In the genomic region with DNA sequence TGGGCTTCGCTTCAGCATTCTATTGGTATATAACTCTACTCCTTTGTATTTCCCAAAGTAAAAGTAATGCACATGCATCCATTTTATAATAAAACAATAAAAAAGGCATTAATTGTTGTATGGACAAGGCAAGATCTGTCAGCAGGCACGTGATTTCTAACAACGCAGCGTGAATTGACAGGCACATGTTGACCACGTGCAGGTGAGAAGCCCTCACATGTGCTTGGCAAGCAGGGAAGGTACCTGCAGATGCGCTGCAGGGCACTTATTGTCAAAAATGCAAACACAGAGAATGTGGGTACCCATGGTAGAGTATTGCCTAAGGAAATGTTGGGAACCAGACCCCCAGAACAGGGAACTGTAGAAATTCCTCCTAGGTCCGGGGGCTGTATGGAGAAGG, we compare ENCODE assay signal across 23 cellular contexts.
"Had no signal": no experiment of that assay in that cellular context is flagged by ENCODE, and none has a peak within 500 bp of the region (broad histone marks: within the 10 kb centered on the region; RNA-seq: fewer than 3 reads in every experiment).

No MANE protein-coding gene starts in this region.

- ATAC-seq: gastrocnemius medialis; left ventricle myocardium superior; lower lobe of right lung; natural killer cell; psoas muscle; right cardiac atrium; stimulated activated memory B cell treated with anti-CD40 and anti-IgM and Interleukin-4, amounts not matched to agents 10 μg/mL and 1 μg/mL and 100 μg/mL, for 72 hours; stimulated activated naive CD8-positive, alpha-beta T cell treated with anti-CD3 and anti-CD28 coated beads, Interleukin-15, Interleukin-2, amounts not matched to agents 100 U/mL and 50 U/mL, for 24 hours had no signal

- FAIRE-seq: endometrium, keratinocyte had no signal

- H3K36me3 ChIP-seq: gastrocnemius medialis, lower lobe of right lung, ovary, spleen, tibial artery had no signal

- H3K4me3 Mint-ChIP-seq: natural killer cell; stimulated activated memory B cell treated with anti-CD40 and anti-IgM and Interleukin-4, amounts not matched to agents 10 μg/mL and 1 μg/mL and 100 μg/mL, for 72 hours had no signal

- H3K4me1 Mint-ChIP-seq: natural killer cell; stimulated activated memory B cell treated with anti-CD40 and anti-IgM and Interleukin-4, amounts not matched to agents 10 μg/mL and 1 μg/mL and 100 μg/mL, for 72 hours had no signal

- H3K4me1 ChIP-seq: gastrocnemius medialis, lower lobe of right lung, psoas muscle, testis, tibial artery had no signal

- H3K9me3 Mint-ChIP-seq: natural killer cell; stimulated activated memory B cell treated with anti-CD40 and anti-IgM and Interleukin-4, amounts not matched to agents 10 μg/mL and 1 μg/mL and 100 μg/mL, for 72 hours; type B pancreatic cell had no signal

- DNase-seq: dermis blood vessel endothelial cell; effector memory CD4-positive, alpha-beta T cell; foreskin fibroblast; gastrocnemius medialis; head of caudate nucleus; left ventricle myocardium superior; lower lobe of right lung; natural killer cell; occipital lobe; ovary; psoas muscle; right cardiac atrium; spleen; stimulated activated CD4-positive, alpha-beta T cell treated with anti-CD3 and anti-CD28 coated beads, Interleukin-4, amount 100 ng/mL, for 4 hours; stimulated activated naive CD8-positive, alpha-beta T cell treated with anti-CD3 and anti-CD28 coated beads, Interleukin-15, Interleukin-2, amounts not matched to agents 100 U/mL and 50 U/mL, for 24 hours; testis; tibial artery had no signal

- H3K27ac ChIP-seq: coronary artery, gastrocnemius medialis, lower lobe of right lung, ovary, psoas muscle, skin epidermis, testis, tibial artery had no signal

- H3K9me3 ChIP-seq: gastrocnemius medialis, lower lobe of right lung, ovary, psoas muscle, spleen, testis, tibial artery had no signal

- H3K27me3 ChIP-seq: gastrocnemius medialis, ovary, spleen, testis, tibial artery had no signal

- H3K36me3 Mint-ChIP-seq: natural killer cell; stimulated activated memory B cell treated with anti-CD40 and anti-IgM and Interleukin-4, amounts not matched to agents 10 μg/mL and 1 μg/mL and 100 μg/mL, for 72 hours; type B pancreatic cell had no signal

- H3K4me3 ChIP-seq: coronary artery, gastrocnemius medialis, lower lobe of right lung, ovary, psoas muscle, skin epidermis, spleen, testis, tibial artery had no signal

- H3K27ac Mint-ChIP-seq: natural killer cell; stimulated activated memory B cell treated with anti-CD40 and anti-IgM and Interleukin-4, amounts not matched to agents 10 μg/mL and 1 μg/mL and 100 μg/mL, for 72 hours had no signal
